In genomic region chr21:42496120-42496838, GRCh38 we compare ENCODE assay signal across 1 cellular context.
A peak's percentile ranks its signal among the peaks of the same experiment; 100 is the strongest.
TF ChIP-seq lines count a peak whose summit lies in the region.

RSPH1 (minus strand) TSS chr21:42496224; CDS start chr21:42496186, 38 bp downstream.

TF ChIP-seq in WTC11, 78 proteins besides CTCF, POLR2A, EP300 and RAD21 (continued from another document):
- TF ChIP-seq CREB1 (CRISPR knock-in tag; IDR thresholded peaks at IDR 0.05) (no peak), ERG (CRISPR knock-in tag; IDR thresholded peaks at IDR 0.05) (no peak), FOXK1 (CRISPR knock-in tag; IDR thresholded peaks at IDR 0.05) (peak; percentile 43; the same call in 1 of the 2 replicates), PRDM15 (CRISPR knock-in tag; IDR thresholded peaks at IDR 0.05) (peak; percentile 91)
TF ChIP-seq in WTC11: peak in this region for 8.
